Comparison of ENCODE assay signal across 14 cellular contexts in the genomic region with DNA sequence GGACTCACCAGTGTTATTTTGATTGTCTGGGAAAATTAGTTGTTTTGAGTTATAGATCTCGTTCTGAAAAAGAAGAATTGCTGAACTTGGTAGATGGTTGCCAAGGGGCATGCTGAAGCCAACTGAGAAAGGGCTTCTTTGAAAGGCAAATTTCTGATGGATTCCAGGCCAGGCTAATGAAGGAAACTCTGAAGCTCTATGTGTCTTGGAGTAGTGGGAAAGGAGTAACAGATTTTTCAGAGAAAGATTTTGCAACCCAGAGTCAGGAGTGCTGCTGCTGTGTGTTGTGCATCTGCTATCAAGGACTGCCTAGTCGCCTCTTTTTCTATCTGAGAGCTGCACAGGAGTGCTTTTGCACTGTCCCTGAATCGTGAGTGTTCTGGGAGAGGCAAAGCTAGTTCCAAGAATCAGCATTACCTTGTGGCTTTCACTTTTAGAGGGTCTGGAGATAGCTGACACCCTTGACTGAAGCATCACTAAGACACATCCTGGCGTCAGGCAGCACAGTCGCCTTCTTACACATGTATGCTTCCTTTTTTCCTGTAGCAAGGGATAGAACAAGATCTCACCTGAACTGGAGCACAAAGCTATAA.
DNase-seq lines count a peak whose midpoint lies in the region; ATAC-seq and TF ChIP-seq lines count a peak whose summit lies in the region.
"Had no signal": no experiment of that assay in that cellular context is flagged by ENCODE, and none has a peak within 500 bp of the region (broad histone marks: within the 10 kb centered on the region; RNA-seq: fewer than 3 reads in every experiment).

No MANE protein-coding gene starts in this region.

- no peaks in the 10 kb centered on the region for H3K36me3 ChIP-seq in effector memory CD4-positive, alpha-beta T cell (ENCODE audit: control insufficient read depth, insufficient read depth, low read length)

- peak overlapping the region; percentile 4 for H3K27ac ChIP-seq in effector memory CD4-positive, alpha-beta T cell (ENCODE audit: insufficient read depth, low read length, poor library complexity, severe bottlenecking)
- no peak overlapping the region for H3K27ac ChIP-seq in RWPE1

- peaks cover 9% of the 10 kb centered on the region for H3K4me1 ChIP-seq in effector memory CD4-positive, alpha-beta T cell (ENCODE audit: control insufficient read depth, insufficient read depth, low read length, poor library complexity, severe bottlenecking)

- H3K27me3 ChIP-seq in effector memory CD4-positive, alpha-beta T cell (replicated peaks; ENCODE audit: control insufficient read depth, insufficient read depth, low read length, poor library complexity, severe bottlenecking): no peaks in the 10 kb centered on the region

- ATAC-seq in WTC11 (peak; percentile 56), GM19023 (IDR thresholded peaks at IDR 0.05; ENCODE audit: unreplicated experiment) (no peak)
- ATAC-seq in stimulated activated naive CD8-positive, alpha-beta T cell treated with anti-CD3 and anti-CD28 coated beads, Interleukin-15, Interleukin-2, amounts not matched to agents 100 U/mL and 50 U/mL, for 24 hours: peak; percentile 71
- ATAC-seq: right cardiac atrium had no signal

- intact Hi-C loops in activated naive CD4-positive, alpha-beta T cell treated with anti-CD3 and anti-CD28 coated beads for 36 hours (cut with micrococcal nuclease): no loop called here

- CTCF ChIA-PET in activated naive CD4-positive, alpha-beta T cell treated with anti-CD3 and anti-CD28 coated beads for 36 hours (lab: Charles Lee): interaction anchor here (0.9 to 2.4 kb wide), 2 partner anchors 10 to 665 kb away, joined by 3 to 16 read pairs; no protein-coding TSS in a partner anchor
- CTCF ChIA-PET in WTC11 (lab: Charles Lee) (interaction anchor here (0.8 to 1.9 kb wide), 5 partner anchors 10 to 799 kb away, joined by 3 to 7 read pairs (median 3); no protein-coding TSS in a partner anchor), RWPE1 (lab: Yijun Ruan, JAX) (interaction anchor here (0.6 to 0.7 kb wide), 2 partner anchors 47 to 556 kb away, joined by 3 to 4 read pairs; no protein-coding TSS in a partner anchor)

- H3K36me3 Mint-ChIP-seq in activated naive CD4-positive, alpha-beta T cell treated with anti-CD3 and anti-CD28 coated beads for 36 hours (ENCODE audit: low read depth): no peaks in the 10 kb centered on the region
- no peaks in the 10 kb centered on the region for H3K36me3 Mint-ChIP-seq in WTC11
- no peaks in the 10 kb centered on the region for H3K36me3 Mint-ChIP-seq in glutamatergic neuron (ENCODE audit: unreplicated experiment)

- no peaks in the 10 kb centered on the region for H3K9me3 ChIP-seq in effector memory CD4-positive, alpha-beta T cell (ENCODE audit: control insufficient read depth, low read length)

- H3K27ac Mint-ChIP-seq in activated naive CD4-positive, alpha-beta T cell treated with anti-CD3 and anti-CD28 coated beads for 36 hours: no peak overlapping the region
- H3K27ac Mint-ChIP-seq in WTC11: peak overlapping the region; percentile 55
- no peak overlapping the region for H3K27ac Mint-ChIP-seq in glutamatergic neuron (ENCODE audit: unreplicated experiment)

- H3K4me1 Mint-ChIP-seq in activated naive CD4-positive, alpha-beta T cell treated with anti-CD3 and anti-CD28 coated beads for 36 hours (ENCODE audit: low read depth): peaks cover 32% of the 10 kb centered on the region
- peaks cover 26% of the 10 kb centered on the region for H3K4me1 Mint-ChIP-seq in WTC11
- H3K4me1 Mint-ChIP-seq in glutamatergic neuron (ENCODE audit: low read depth, unreplicated experiment): no peaks in the 10 kb centered on the region

- peak; percentile 19 for DNase-seq in activated naive CD4-positive, alpha-beta T cell treated with anti-CD3 and anti-CD28 coated beads for 36 hours
- no peak for DNase-seq in activated naive CD4-positive, alpha-beta T cell treated with Interleukin-2 at 50 U/mL for 16 hours
- DNase-seq in WTC11 (ENCODE audit: low spot score) (no peak), glutamatergic neuron (no peak), RWPE1 (ENCODE audit: low spot score) (no peak)
- DNase-seq in effector memory CD4-positive, alpha-beta T cell: no peak
- no peak for DNase-seq in stimulated activated naive CD8-positive, alpha-beta T cell treated with anti-CD3 and anti-CD28 coated beads, Interleukin-15, Interleukin-2, amounts not matched to agents 100 U/mL and 50 U/mL, for 24 hours
- DNase-seq: effector CD4-positive, alpha-beta T cell; hippocampal formation; MM.1S; NCI-H187; right cardiac atrium; T1000 had no signal

- peaks cover 3% of the 10 kb centered on the region for H3K9me3 Mint-ChIP-seq in activated naive CD4-positive, alpha-beta T cell treated with anti-CD3 and anti-CD28 coated beads for 36 hours
- peaks cover 4% of the 10 kb centered on the region for H3K9me3 Mint-ChIP-seq in WTC11
- H3K9me3 Mint-ChIP-seq in glutamatergic neuron (ENCODE audit: unreplicated experiment): no peaks in the 10 kb centered on the region

- no peaks in the 10 kb centered on the region for H3K27me3 Mint-ChIP-seq in activated naive CD4-positive, alpha-beta T cell treated with anti-CD3 and anti-CD28 coated beads for 36 hours (ENCODE audit: low read depth)
- H3K27me3 Mint-ChIP-seq in WTC11 (ENCODE audit: low read depth): no peaks in the 10 kb centered on the region
- H3K27me3 Mint-ChIP-seq in glutamatergic neuron (ENCODE audit: unreplicated experiment): peaks cover 1% of the 10 kb centered on the region

- TF ChIP-seq CTCF in WTC11 (IDR thresholded peaks at IDR 0.05) (no peak), glutamatergic neuron (IDR thresholded peaks at IDR 0.05; ENCODE audit: partially characterized antibody, unreplicated experiment) (no peak), RWPE1 (conservative IDR thresholded peaks at IDR 0.05; ENCODE audit: low read depth) (no peak)

- H3K4me3 ChIP-seq in effector memory CD4-positive, alpha-beta T cell (ENCODE audit: insufficient read depth, low read depth, low read length, poor library complexity, severe bottlenecking): peak overlapping the region; percentile 9

- H3K4me3 Mint-ChIP-seq in activated naive CD4-positive, alpha-beta T cell treated with anti-CD3 and anti-CD28 coated beads for 36 hours: no peak overlapping the region
- no peak overlapping the region for H3K4me3 Mint-ChIP-seq in WTC11
- H3K4me3 Mint-ChIP-seq in glutamatergic neuron (ENCODE audit: unreplicated experiment): no peak overlapping the region

- POLR2A ChIA-PET in WTC11 (lab: Charles Lee): no interaction called here
- POLR2A ChIA-PET in RWPE1 (lab: Yijun Ruan, JAX; ENCODE audit: low non-redundant PET): no interaction called here

TF ChIP-seq in WTC11, 78 proteins besides CTCF, POLR2A, EP300 and RAD21:
- TF ChIP-seq MYBL2 (CRISPR knock-in tag; IDR thresholded peaks at IDR 0.05) (no peak), PRRX2 (CRISPR knock-in tag; IDR thresholded peaks at IDR 0.05) (no peak), NR1H2 (CRISPR knock-in tag; IDR thresholded peaks at IDR 0.05) (no peak), ZNF121 (CRISPR knock-in tag; IDR thresholded peaks at IDR 0.05) (no peak), NR3C1 (CRISPR knock-in tag; conservative IDR thresholded peaks at IDR 0.05; ENCODE audit: low read depth) (no peak), CREM (CRISPR knock-in tag; IDR thresholded peaks at IDR 0.05) (no peak), ZNF317 (CRISPR knock-in tag; IDR thresholded peaks at IDR 0.05; ENCODE audit: borderline replicate concordance, low read depth) (no peak), ZNF512 (CRISPR knock-in tag; IDR thresholded peaks at IDR 0.05; ENCODE audit: borderline replicate concordance) (no peak), GRHL2 (CRISPR knock-in tag; IDR thresholded peaks at IDR 0.05; ENCODE audit: insufficient replicate concordance, severe bottlenecking) (no peak), JUN (CRISPR knock-in tag; IDR thresholded peaks at IDR 0.05) (no peak), FOXJ3 (CRISPR knock-in tag; IDR thresholded peaks at IDR 0.05; ENCODE audit: borderline replicate concordance) (no peak), ZNF425 (CRISPR knock-in tag; conservative IDR thresholded peaks at IDR 0.05) (no peak)
